24 cellular contexts compared by ENCODE assay signal in the genomic region with DNA sequence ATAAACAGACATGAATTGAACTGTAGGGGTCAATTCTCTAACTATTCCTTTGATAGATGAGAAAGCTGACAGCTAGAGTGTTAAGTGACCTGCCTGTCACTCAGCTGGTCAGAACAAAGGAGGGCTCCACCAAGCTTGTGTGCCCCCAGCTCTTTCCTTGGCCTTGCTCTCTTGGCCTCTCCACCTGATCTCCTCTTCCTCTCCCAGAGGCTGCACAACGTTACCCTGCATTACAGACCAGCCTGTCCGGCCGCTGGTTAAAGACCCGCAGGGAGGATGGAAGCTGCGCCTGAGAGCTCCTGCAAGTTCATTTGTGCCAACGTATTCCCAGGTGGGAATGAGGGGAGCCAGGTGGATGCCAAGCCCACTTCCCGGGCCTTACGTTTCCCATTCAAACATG.
"Had no signal": no experiment of that assay in that cellular context is flagged by ENCODE, and none has a peak within 500 bp of the region (broad histone marks: within the 10 kb centered on the region; RNA-seq: fewer than 3 reads in every experiment).

No MANE protein-coding gene starts in this region.

- H3K36me3 ChIP-seq: esophagus squamous epithelium, lower lobe of right lung, right atrium auricular region, suprapubic skin, thyroid gland had no signal

- ATAC-seq: gastroesophageal sphincter; left lung; lower lobe of right lung; natural killer cell treated with Interleukin-12 subunit alpha and Interleukin-12 subunit beta and Interleukin-15 and Interleukin-18, amount 100 ng/mL, for 72 hours; stimulated activated effector memory CD8-positive, alpha-beta T cell treated with anti-CD3 and anti-CD28 coated beads, Interleukin-12 subunit alpha, Interleukin-12 subunit beta, amount 100 ng/mL, for 72 hours; stimulated activated naive CD8-positive, alpha-beta T cell treated with anti-CD3 and anti-CD28 coated beads, Interleukin-15, Interleukin-2, amounts not matched to agents 100 U/mL and 50 U/mL, for 24 hours had no signal

- H3K9me3 ChIP-seq: esophagus squamous epithelium, gastroesophageal sphincter, left lung, lower lobe of right lung, right atrium auricular region, suprapubic skin, thyroid gland had no signal

- H3K36me3 Mint-ChIP-seq: memory B cell; natural killer cell treated with Interleukin-12 subunit alpha and Interleukin-12 subunit beta and Interleukin-15 and Interleukin-18, amount 100 ng/mL, for 72 hours had no signal

- H3K4me3 Mint-ChIP-seq: immature natural killer cell; memory B cell; natural killer cell treated with Interleukin-12 subunit alpha and Interleukin-12 subunit beta and Interleukin-15 and Interleukin-18, amount 100 ng/mL, for 72 hours; stimulated activated effector memory CD8-positive, alpha-beta T cell treated with anti-CD3 and anti-CD28 coated beads, Interleukin-12 subunit alpha, Interleukin-12 subunit beta, amount 100 ng/mL, for 72 hours; type B pancreatic cell had no signal

- H3K27ac Mint-ChIP-seq: memory B cell; natural killer cell treated with Interleukin-12 subunit alpha and Interleukin-12 subunit beta and Interleukin-15 and Interleukin-18, amount 100 ng/mL, for 72 hours; stimulated activated effector memory CD8-positive, alpha-beta T cell treated with anti-CD3 and anti-CD28 coated beads, Interleukin-12 subunit alpha, Interleukin-12 subunit beta, amount 100 ng/mL, for 72 hours; type B pancreatic cell had no signal

- H3K4me1 ChIP-seq: left lung, lower lobe of right lung, right atrium auricular region, suprapubic skin, thyroid gland had no signal

- H3K27me3 ChIP-seq: dorsolateral prefrontal cortex, esophagus squamous epithelium, gastroesophageal sphincter, left lung, right atrium auricular region, suprapubic skin, thyroid gland had no signal

- FAIRE-seq: keratinocyte, small intestine, urothelium cell line had no signal

- DNase-seq: cortex of kidney; dorsolateral prefrontal cortex; effector CD8-positive, alpha-beta T cell; esophagus squamous epithelium; foreskin fibroblast; immature natural killer cell; left lung; lower lobe of right lung; midbrain; posterior cingulate gyrus; small intestine; stimulated activated CD4-positive, alpha-beta T cell treated with anti-CD3 and anti-CD28 coated beads, Interleukin-2, amount 100 ng/mL, for 48 hours; stimulated activated CD8-positive, alpha-beta memory T cell treated with anti-CD3 and anti-CD28 coated beads, Interleukin-4, amount 100 ng/mL, for 48 hours; stimulated activated naive CD8-positive, alpha-beta T cell treated with anti-CD3 and anti-CD28 coated beads, Interleukin-15, Interleukin-2, amounts not matched to agents 100 U/mL and 50 U/mL, for 24 hours; thyroid gland had no signal

- H3K4me1 Mint-ChIP-seq: memory B cell had no signal

- H3K27ac ChIP-seq: esophagus squamous epithelium, gastroesophageal sphincter, left lung, lower lobe of right lung, right atrium auricular region, suprapubic skin, thyroid gland had no signal

- H3K4me3 ChIP-seq: dorsolateral prefrontal cortex, esophagus squamous epithelium, gastroesophageal sphincter, left lung, lower lobe of right lung, right atrium auricular region, suprapubic skin, thyroid gland had no signal

- H3K9me3 Mint-ChIP-seq: immature natural killer cell; memory B cell; natural killer cell treated with Interleukin-12 subunit alpha and Interleukin-12 subunit beta and Interleukin-15 and Interleukin-18, amount 100 ng/mL, for 72 hours; stimulated activated effector memory CD8-positive, alpha-beta T cell treated with anti-CD3 and anti-CD28 coated beads, Interleukin-12 subunit alpha, Interleukin-12 subunit beta, amount 100 ng/mL, for 72 hours had no signal

- H3K27me3 Mint-ChIP-seq: memory B cell, type B pancreatic cell had no signal
